ENCODE assay signal across 7 cellular contexts in genomic region chr12:121295123-121295745, GRCh38.
A peak's percentile ranks its signal among the peaks of the same experiment; 100 is the strongest.
DNase-seq lines count a peak whose midpoint lies in the region; ATAC-seq and TF ChIP-seq lines count a peak whose summit lies in the region.

No MANE protein-coding gene starts in this region.

- peak overlapping the region; percentile 78 for H3K4me2 ChIP-seq in OCI-LY3 (ENCODE audit: low read length)

- H3K79me2 ChIP-seq in OCI-LY3 (ENCODE audit: low read length) = peaks cover 53% of the 10 kb centered on the region

- H3K27ac ChIP-seq in OCI-LY3 (ENCODE audit: low read length) = peak overlapping the region; percentile 46
- H3K27ac ChIP-seq in muscle layer of duodenum (ENCODE audit: low read length) = no peak overlapping the region

- no peaks in the 10 kb centered on the region; the same call in 1 of the 2 replicates for H4K20me1 ChIP-seq in OCI-LY3 (ENCODE audit: insufficient read depth, low read length)

- TF ChIP-seq CTCF in OCI-LY3 (IDR thresholded peaks at IDR 0.05; ENCODE audit: low read depth, low read length) (no peak), choroid plexus epithelial cell (conservative IDR thresholded peaks at IDR 0.05; ENCODE audit: low read depth, low read length) (no peak)

- DNase-seq in choroid plexus epithelial cell (ENCODE audit: low read depth) (no peak), NCI-H510A (lab: John Stamatoyannopoulos, UW) (no peak)

- H3K9ac ChIP-seq in OCI-LY3 (ENCODE audit: low read length) = peak overlapping the region; percentile 90

- H3K4me1 ChIP-seq in OCI-LY3 (ENCODE audit: low read length) (peaks cover 11% of the 10 kb centered on the region), muscle layer of duodenum (ENCODE audit: control insufficient read depth in 1 of 2, insufficient read depth in 2 of 2, low read length in 2 of 2) (peaks cover 11 to 23% of the 10 kb centered on the region in 2 donors)

- ATAC-seq in GM21529 (IDR thresholded peaks at IDR 0.05; ENCODE audit: unreplicated experiment) (peak; percentile 3), HG03135 (IDR thresholded peaks at IDR 0.05; ENCODE audit: unreplicated experiment) (no peak), HG03469 (IDR thresholded peaks at IDR 0.05; ENCODE audit: unreplicated experiment) (no peak)

- H3K4me3 ChIP-seq in OCI-LY3 (ENCODE audit: low read length) (peak overlapping the region; percentile 98), choroid plexus epithelial cell (ENCODE audit: low read depth, low read length) (peak overlapping the region; percentile 91), muscle layer of duodenum (ENCODE audit: low read depth in 1 of 2, low read length in 2 of 2) (peak overlapping the region; percentile 83 to 96)

- no peaks in the 10 kb centered on the region for H3K9me3 ChIP-seq in OCI-LY3 (ENCODE audit: insufficient read depth, low read length)
- no peaks in the 10 kb centered on the region for H3K9me3 ChIP-seq in muscle layer of duodenum (ENCODE audit: control insufficient read depth in 1 of 2, low read length in 2 of 2)

- H3K27me3 ChIP-seq in OCI-LY3 (ENCODE audit: low read depth, low read length) = no peaks in the 10 kb centered on the region
- no peaks in the 10 kb centered on the region for H3K27me3 ChIP-seq in muscle layer of duodenum (ENCODE audit: low read depth, low read length)

- no peak overlapping the region for H2AFZ ChIP-seq in OCI-LY3 (ENCODE audit: low read depth, low read length)

- peaks cover 12% of the 10 kb centered on the region for H3K36me3 ChIP-seq in OCI-LY3 (replicated peaks; ENCODE audit: low read depth, low read length)
- H3K36me3 ChIP-seq in muscle layer of duodenum (ENCODE audit: control insufficient read depth in 1 of 2, insufficient read depth in 2 of 2, low read length in 2 of 2) = peaks cover 4 to 6% of the 10 kb centered on the region in 2 donors
